ENCODE assay signal across 8 cellular contexts in genomic region chr11:118928870-118929495, GRCh38. TPM values are rescaled to one million over a fixed set of nuclear protein-coding genes. Genes with fewer than 3 reads are reported as not detected.
DNase-seq lines count a peak whose midpoint lies in the region; ATAC-seq and TF ChIP-seq lines count a peak whose summit lies in the region.

No MANE protein-coding gene starts in this region.

- 0 to 1% (median 0%) methylated on average over 14 to 26 of the region's 26 CpGs for WGBS in heart left ventricle, 4 donors

- H4K20me1 ChIP-seq in BLaER1: peaks cover 13% of the 10 kb centered on the region

- H3K4me2 ChIP-seq in BLaER1: peak overlapping the region; percentile 99

- peak overlapping the region; percentile 79 for H3K9ac ChIP-seq in BLaER1

- no peaks in the 10 kb centered on the region for H3K27me3 ChIP-seq in BLaER1
- H3K27me3 ChIP-seq in heart left ventricle: no peaks in the 10 kb centered on the region

- H3K4me3 Mint-ChIP-seq in activated naive CD8-positive, alpha-beta T cell treated with anti-CD3 and anti-CD28 coated beads for 36 hours: peak overlapping the region; percentile 91

- no peaks in the 10 kb centered on the region for H3K36me3 ChIP-seq in BLaER1
- H3K36me3 ChIP-seq in heart left ventricle: no peaks in the 10 kb centered on the region

- DNase-seq in NCI-H82 treated with DMSO at 0.1 percent for 48 hours (lab: John Stamatoyannopoulos, UW; ENCODE audit: unreplicated experiment) (peak; percentile 62), heart left ventricle (peak; percentile 65 to 82 (median 79)), posterior vena cava (ENCODE audit: low spot score) (peak; percentile 88)
- peak; percentile 65 for DNase-seq in activated naive CD8-positive, alpha-beta T cell treated with anti-CD3 and anti-CD28 coated beads for 36 hours

- TF ChIP-seq CTCF in heart left ventricle (IDR thresholded peaks at IDR 0.05): no peak

- H3K4me3 ChIP-seq in BLaER1: peak overlapping the region; percentile 84
- H3K4me3 ChIP-seq in heart left ventricle: peak overlapping the region; percentile 45 to 95 (median 80)

- ATAC-seq in GM21360 (IDR thresholded peaks at IDR 0.05; ENCODE audit: unreplicated experiment): peak; percentile 3
- ATAC-seq in heart left ventricle: peak; percentile 16 to 63 (median 52)
- ATAC-seq in HG02973 (IDR thresholded peaks at IDR 0.05; ENCODE audit: unreplicated experiment): no peak
- ATAC-seq in HG03039 (IDR thresholded peaks at IDR 0.05; ENCODE audit: unreplicated experiment): no peak

- intact Hi-C loops in heart left ventricle (cut with DNase I) (loop anchor here in 9 of 10 donors (1.0 to 5.0 kb wide), 7 partner anchors 20 to 238 kb away; partner anchors contain the start of gene DDX6 (in 6 of the 9)), posterior vena cava (cut with DNase I) (loop anchor here in 1 of 2 donors (5.0 kb wide), 1 partner anchor 37 kb away; no protein-coding TSS in a partner anchor)

- H3K9me3 Mint-ChIP-seq in activated naive CD8-positive, alpha-beta T cell treated with anti-CD3 and anti-CD28 coated beads for 36 hours: no peaks in the 10 kb centered on the region

- peaks cover 42% of the 10 kb centered on the region for H3K4me1 Mint-ChIP-seq in activated naive CD8-positive, alpha-beta T cell treated with anti-CD3 and anti-CD28 coated beads for 36 hours

- peaks cover 59% of the 10 kb centered on the region for H3K4me1 ChIP-seq in BLaER1
- H3K4me1 ChIP-seq in heart left ventricle: peaks cover 3 to 48% (median 30%) of the 10 kb centered on the region in 12 donors

- TF ChIP-seq POLR2A in heart left ventricle (IDR thresholded peaks at IDR 0.05): no peak

- peak overlapping the region; percentile 98 for H3K27ac Mint-ChIP-seq in activated naive CD8-positive, alpha-beta T cell treated with anti-CD3 and anti-CD28 coated beads for 36 hours

- no peaks in the 10 kb centered on the region for H3K36me3 Mint-ChIP-seq in activated naive CD8-positive, alpha-beta T cell treated with anti-CD3 and anti-CD28 coated beads for 36 hours

- H3K27me3 Mint-ChIP-seq in activated naive CD8-positive, alpha-beta T cell treated with anti-CD3 and anti-CD28 coated beads for 36 hours: no peaks in the 10 kb centered on the region

- no peaks in the 10 kb centered on the region for H3K9me3 ChIP-seq in BLaER1
- no peaks in the 10 kb centered on the region for H3K9me3 ChIP-seq in heart left ventricle

- peak overlapping the region; percentile 79 for H3K27ac ChIP-seq in BLaER1
- H3K27ac ChIP-seq in heart left ventricle: peak overlapping the region; percentile 92 to 100 (median 98)

RNA-seq across cellular contexts. Expression of gene BCL9L, which starts 3.3 kb away (rescaled TPM):
- 10 to 100 TPM; 34.9 to 38.8 TPM for total RNA-seq in activated naive CD8-positive, alpha-beta T cell treated with anti-CD3 and anti-CD28 coated beads for 36 hours
- 10 to 100 TPM; 33.4 to 80.3 (median 44.3) TPM for total RNA-seq in heart left ventricle
- polyA plus RNA-seq in heart left ventricle: 100 to 1,000 TPM in 1 of 2 donors, 10 to 100 TPM in 1; 28.0 to 102 TPM
- total RNA-seq in posterior vena cava: 10 to 100 TPM; 89.2 to 89.5 TPM

RNA-seq across cellular contexts. Expression of gene UPK2, which starts 27.1 kb away (rescaled TPM):
- under 1 TPM; 0.48 to 0.49 TPM for total RNA-seq in activated naive CD8-positive, alpha-beta T cell treated with anti-CD3 and anti-CD28 coated beads for 36 hours
- total RNA-seq in heart left ventricle (not detected), posterior vena cava (not detected)
- not detected for polyA plus RNA-seq in heart left ventricle

RNA-seq across cellular contexts. Expression of gene FOXR1, which starts 42.6 kb away (rescaled TPM):
- total RNA-seq in activated naive CD8-positive, alpha-beta T cell treated with anti-CD3 and anti-CD28 coated beads for 36 hours: not detected
- not detected for total RNA-seq in heart left ventricle
- polyA plus RNA-seq in heart left ventricle: not detected
- not detected for total RNA-seq in posterior vena cava

RNA-seq across cellular contexts. Expression of gene CXCR5, which starts 45.3 kb away (rescaled TPM):
- total RNA-seq in activated naive CD8-positive, alpha-beta T cell treated with anti-CD3 and anti-CD28 coated beads for 36 hours: 1 to 10 TPM; 1.5 to 1.6 TPM
- total RNA-seq in heart left ventricle: under 1 TPM in 1 of 9 donors, not detected in 8; 0.11 TPM
- polyA plus RNA-seq in heart left ventricle: under 1 TPM; 0.25 to 0.27 TPM
- total RNA-seq in posterior vena cava: under 1 TPM in 1 of 2 donors, not detected in 1; 0.10 TPM

Comparison
In these comparisons a context has a peak if more than half of its experiments do, and no peak if none do; other contexts are left out.
1. ATAC-seq: peak in GM21360 (single experiment) and heart left ventricle (4 of 4); none in HG02973 (single experiment) and HG03039 (single experiment).
2. Peak in every context shown above with its lines, with median percentiles within 50 percentile points of each other: DNase-seq.